13 cellular contexts compared by ENCODE assay signal in genomic region chr10:80253266-80253962, GRCh38. TPM values are rescaled to one million over a fixed set of nuclear protein-coding genes. Genes with fewer than 3 reads are reported as not detected.
DNase-seq lines count a peak whose midpoint lies in the region; ATAC-seq and TF ChIP-seq lines count a peak whose summit lies in the region.
"Had no signal": no experiment of that assay in that cellular context is flagged by ENCODE, and none has a peak within 500 bp of the region (broad histone marks: within the 10 kb centered on the region; RNA-seq: fewer than 3 reads in every experiment).

No MANE protein-coding gene starts in this region.

- no peaks in the 10 kb centered on the region for H3K9me3 ChIP-seq in spleen
- H3K9me3 ChIP-seq in right cardiac atrium (ENCODE audit: control insufficient read depth, low read length), result no peaks in the 10 kb centered on the region
- H3K9me3 ChIP-seq: SJSA1 had no signal

- H3K9me3 Mint-ChIP-seq in activated CD4-positive, alpha-beta memory T cell treated with anti-CD3 and anti-CD28 coated beads, Interleukin-2, amount 10 ng/mL, durations not matched to agents 7 days and 5 days, result no peaks in the 10 kb centered on the region
- H3K9me3 Mint-ChIP-seq in activated CD4-positive, alpha-beta memory T cell treated with anti-CD3 and anti-CD28 coated beads for 36 hours, result no peaks in the 10 kb centered on the region
- H3K9me3 Mint-ChIP-seq: stimulated activated naive CD8-positive, alpha-beta T cell treated with anti-CD3 and anti-CD28 coated beads, Interleukin-15, Interleukin-2, amounts not matched to agents 100 ng/mL and 50 ng/mL, for 24 hours had no signal

- H3K4me1 Mint-ChIP-seq in activated CD4-positive, alpha-beta memory T cell treated with anti-CD3 and anti-CD28 coated beads, Interleukin-2, amount 10 ng/mL, durations not matched to agents 7 days and 5 days, result peaks cover 20% of the 10 kb centered on the region
- no peaks in the 10 kb centered on the region for H3K4me1 Mint-ChIP-seq in activated CD4-positive, alpha-beta memory T cell treated with anti-CD3 and anti-CD28 coated beads for 36 hours (ENCODE audit: low read depth)

- DNase-seq in activated CD4-positive, alpha-beta memory T cell treated with anti-CD3 and anti-CD28 coated beads, Interleukin-2, amount 10 ng/mL, durations not matched to agents 7 days and 5 days, result peak; percentile 26
- no peak for DNase-seq in activated CD4-positive, alpha-beta memory T cell treated with anti-CD3 and anti-CD28 coated beads for 36 hours
- DNase-seq in Kasumi-1 (lab: John Stamatoyannopoulos, UW), result peak; percentile 25 to 41
- no peak for DNase-seq in spleen
- no peak for DNase-seq in SHP77 treated with DMSO at 0.1 percent for 48 hours (lab: John Stamatoyannopoulos, UW)
- no peak for DNase-seq in HuH-7.5 (ENCODE audit: low spot score)
- no peak for DNase-seq in right cardiac atrium
- DNase-seq: activated T-cell treated with anti-CD3 and anti-CD28 coated beads, Interleukin-2, amount 50 U/mL, for 1 hour; effector memory CD4-positive, alpha-beta T cell had no signal

- H3K27ac ChIP-seq in spleen (peak overlapping the region in 6 of 8 donors; percentile 15 to 81 (median 61)), right cardiac atrium (ENCODE audit: low read length) (no peak overlapping the region)
- H3K27ac ChIP-seq: SJSA1 had no signal

- POLR2A ChIA-PET in activated CD4-positive, alpha-beta memory T cell treated with anti-CD3 and anti-CD28 coated beads, Interleukin-2, amount 10 ng/mL, durations not matched to agents 7 days and 5 days (lab: Charles Lee), result interaction anchor here (1.1 kb wide), 1 partner anchor 109 kb away, joined by 3 read pairs; no protein-coding TSS in a partner anchor
- POLR2A ChIA-PET in activated CD4-positive, alpha-beta memory T cell treated with anti-CD3 and anti-CD28 coated beads for 36 hours (lab: Charles Lee), result no interaction called here

- TF ChIP-seq CTCF in spleen (IDR thresholded peaks at IDR 0.05 in 8 of 11, conservative IDR thresholded peaks at IDR 0.05 in 3 of 11), result no peak

- peaks cover 4% of the 10 kb centered on the region for H3K27me3 Mint-ChIP-seq in activated CD4-positive, alpha-beta memory T cell treated with anti-CD3 and anti-CD28 coated beads, Interleukin-2, amount 10 ng/mL, durations not matched to agents 7 days and 5 days
- H3K27me3 Mint-ChIP-seq in activated CD4-positive, alpha-beta memory T cell treated with anti-CD3 and anti-CD28 coated beads for 36 hours, result peaks cover 5% of the 10 kb centered on the region

- ATAC-seq in HG02642 (IDR thresholded peaks at IDR 0.05; ENCODE audit: poor library complexity, unreplicated experiment) (peak; percentile 40), right cardiac atrium (no peak)

- peaks cover 0 to 20% (median 0%) of the 10 kb centered on the region in 7 donors for H3K27me3 ChIP-seq in spleen (replicated peaks in 1 of 7)
- H3K27me3 ChIP-seq in right cardiac atrium (ENCODE audit: control insufficient read depth, insufficient read depth), result no peaks in the 10 kb centered on the region
- H3K27me3 ChIP-seq: SJSA1 had no signal

- H3K4me3 ChIP-seq in spleen (no peak overlapping the region), right cardiac atrium (ENCODE audit: low read length) (no peak overlapping the region)
- H3K4me3 ChIP-seq: SJSA1 had no signal

- H3K4me1 ChIP-seq in spleen, result peaks cover 0 to 21% (median 3%) of the 10 kb centered on the region in 6 donors
- H3K4me1 ChIP-seq in right cardiac atrium (ENCODE audit: control insufficient read depth, insufficient read depth, low read length), result no peaks in the 10 kb centered on the region

- CTCF ChIA-PET in activated CD4-positive, alpha-beta memory T cell treated with anti-CD3 and anti-CD28 coated beads, Interleukin-2, amount 10 ng/mL, durations not matched to agents 7 days and 5 days (lab: Charles Lee), result interaction anchor here (0.7 to 1.8 kb wide), 3 partner anchors 31 to 109 kb away, joined by 3 to 4 read pairs (median 4); no protein-coding TSS in a partner anchor
- CTCF ChIA-PET in activated CD4-positive, alpha-beta memory T cell treated with anti-CD3 and anti-CD28 coated beads for 36 hours (lab: Charles Lee), result interaction anchor here (0.6 to 1.2 kb wide), 2 partner anchors 31 to 181 kb away, joined by 3 to 4 read pairs; no protein-coding TSS in a partner anchor

- H3K36me3 Mint-ChIP-seq in activated CD4-positive, alpha-beta memory T cell treated with anti-CD3 and anti-CD28 coated beads, Interleukin-2, amount 10 ng/mL, durations not matched to agents 7 days and 5 days (ENCODE audit: low read depth), result no peaks in the 10 kb centered on the region
- H3K36me3 Mint-ChIP-seq in activated CD4-positive, alpha-beta memory T cell treated with anti-CD3 and anti-CD28 coated beads for 36 hours, result no peaks in the 10 kb centered on the region

- TF ChIP-seq POLR2A in spleen (IDR thresholded peaks at IDR 0.05), result no peak

- H3K4me3 Mint-ChIP-seq in activated CD4-positive, alpha-beta memory T cell treated with anti-CD3 and anti-CD28 coated beads, Interleukin-2, amount 10 ng/mL, durations not matched to agents 7 days and 5 days, result no peak overlapping the region
- H3K4me3 Mint-ChIP-seq in activated CD4-positive, alpha-beta memory T cell treated with anti-CD3 and anti-CD28 coated beads for 36 hours, result no peak overlapping the region
- H3K4me3 Mint-ChIP-seq: stimulated activated naive CD8-positive, alpha-beta T cell treated with anti-CD3 and anti-CD28 coated beads, Interleukin-15, Interleukin-2, amounts not matched to agents 100 ng/mL and 50 ng/mL, for 24 hours had no signal

- no peaks in the 10 kb centered on the region for H3K36me3 ChIP-seq in spleen
- H3K36me3 ChIP-seq: SJSA1 had no signal

- WGBS in spleen, 5 donors, result 28 to 72% (median 51%) methylated on average over 5 of the region's 5 CpGs
- 65% methylated on average over 5 of the region's 5 CpGs for WGBS in right cardiac atrium

- intact Hi-C loops in activated CD4-positive, alpha-beta memory T cell treated with anti-CD3 and anti-CD28 coated beads for 36 hours (cut with micrococcal nuclease), result no loop called here
- intact Hi-C loops in spleen (cut with DNase I; ENCODE audit: low total_unique reads) (no loop called here), right cardiac atrium (cut with DNase I) (no loop called here)

- peak overlapping the region; percentile 69 for H3K27ac Mint-ChIP-seq in activated CD4-positive, alpha-beta memory T cell treated with anti-CD3 and anti-CD28 coated beads, Interleukin-2, amount 10 ng/mL, durations not matched to agents 7 days and 5 days
- no peak overlapping the region for H3K27ac Mint-ChIP-seq in activated CD4-positive, alpha-beta memory T cell treated with anti-CD3 and anti-CD28 coated beads for 36 hours
- H3K27ac Mint-ChIP-seq: stimulated activated naive CD8-positive, alpha-beta T cell treated with anti-CD3 and anti-CD28 coated beads, Interleukin-15, Interleukin-2, amounts not matched to agents 100 ng/mL and 50 ng/mL, for 24 hours had no signal

RNA-seq across cellular contexts. Expression of gene MAT1A, which starts 36.0 kb away (rescaled TPM):
- not detected for total RNA-seq in activated CD4-positive, alpha-beta memory T cell treated with anti-CD3 and anti-CD28 coated beads, Interleukin-2, amount 10 ng/mL, durations not matched to agents 7 days and 5 days
- total RNA-seq in activated CD4-positive, alpha-beta memory T cell treated with anti-CD3 and anti-CD28 coated beads for 36 hours, result not detected
- under 1 TPM in 1 of 7 donors, not detected in 6; 0.76 TPM for total RNA-seq in spleen
- under 1 TPM in 1 of 3 donors, not detected in 2; 0.05 TPM for polyA plus RNA-seq in spleen
- under 1 TPM in 3 of 4 donors, not detected in 1; 0.09 to 0.25 (median 0.20) TPM for total RNA-seq in right cardiac atrium
- polyA plus RNA-seq in right cardiac atrium, result 0.11 TPM
- total RNA-seq: M059J, SJSA1 had no signal

RNA-seq across cellular contexts. Expression of gene ANXA11, which starts 48.1 kb away (rescaled TPM):
- 100 to 1,000 TPM; 271 to 273 TPM for total RNA-seq in activated CD4-positive, alpha-beta memory T cell treated with anti-CD3 and anti-CD28 coated beads, Interleukin-2, amount 10 ng/mL, durations not matched to agents 7 days and 5 days
- 100 to 1,000 TPM; 237 to 242 TPM for total RNA-seq in activated CD4-positive, alpha-beta memory T cell treated with anti-CD3 and anti-CD28 coated beads for 36 hours
- total RNA-seq in spleen (100 to 1,000 TPM; 102 to 201 (median 157) TPM), right cardiac atrium (100 to 1,000 TPM; 371 to 451 (median 403) TPM)
- polyA plus RNA-seq in spleen (100 to 1,000 TPM in 2 of 3 donors, 10 to 100 TPM in 1; 89.9 to 143 (median 117) TPM), right cardiac atrium (232 TPM)

Comparison
In these comparisons a context has a peak if more than half of its experiments do, and no peak if none do; other contexts are left out.
1. DNase-seq: peak in activated CD4-positive, alpha-beta memory T cell treated with anti-CD3 and anti-CD28 coated beads, Interleukin-2, amount 10 ng/mL, durations not matched to agents 7 days and 5 days (single experiment) and Kasumi-1 (2 of 2); none in activated CD4-positive, alpha-beta memory T cell treated with anti-CD3 and anti-CD28 coated beads for 36 hours (single experiment), spleen (single experiment), SHP77 treated with DMSO at 0.1 percent for 48 hours (single experiment), HuH-7.5 (single experiment) and right cardiac atrium (0 of 3).